In the genomic region with DNA sequence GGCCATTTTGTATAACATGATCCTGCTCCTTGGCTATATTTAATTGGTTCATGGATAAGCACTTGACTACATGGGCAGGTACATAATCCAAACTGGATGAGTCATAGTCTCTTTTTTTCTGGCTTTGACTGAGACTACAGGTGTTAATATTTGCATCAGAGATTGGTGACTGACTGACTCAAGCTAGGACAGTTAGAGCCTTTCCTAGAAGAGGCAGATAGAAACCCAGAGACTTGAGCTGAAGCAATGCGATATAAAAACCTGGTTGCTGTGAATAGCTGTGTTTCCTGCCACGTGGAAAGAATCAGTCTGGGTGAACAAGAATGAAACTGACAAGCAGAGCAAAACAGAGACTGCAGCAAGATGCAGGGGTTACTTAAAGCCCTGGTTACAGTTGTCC, we compare ENCODE assay signal across 8 cellular contexts.
DNase-seq lines count a peak whose midpoint lies in the region; FAIRE-seq and TF ChIP-seq lines count a peak whose summit lies in the region.

No MANE protein-coding gene starts in this region.

- peak; percentile 57 for DNase-seq in activated CD4-positive, alpha-beta T cell treated with anti-CD3 and anti-CD28 coated beads for 48 hours
- DNase-seq in activated CD4-positive, alpha-beta T cell treated with anti-CD3 and anti-CD28 coated beads, Interleukin-2, amount 50 U/mL, for 1 hour = no peak
- no peak for DNase-seq in H54 (ENCODE audit: insufficient read length, low spot score)
- peak; percentile 79 for DNase-seq in small intestine
- no peak for DNase-seq in substantia nigra (lab: John Stamatoyannopoulos, UW)
- no peak for DNase-seq in NCI-H1092 treated with DMSO at 0.1 percent for 48 hours (lab: John Stamatoyannopoulos, UW)
- DNase-seq in adrenal gland = no peak

- WGBS in small intestine, 3 donors = 5 to 27% (median 17%) methylated on average over 2 of the region's 2 CpGs
- 53 to 71% (median 64%) methylated on average over 2 of the region's 2 CpGs for WGBS in adrenal gland, 4 donors

- H3K4me1 ChIP-seq in Loucy (ENCODE audit: insufficient read depth, low read length, poor library complexity, severe bottlenecking) (no peaks in the 10 kb centered on the region), small intestine (ENCODE audit: control insufficient read depth in 2 of 2, insufficient read depth in 1 of 2, low read depth in 1 of 2, low read length in 1 of 2) (no peaks in the 10 kb centered on the region), adrenal gland (replicated peaks in 1 of 2) (no peaks in the 10 kb centered on the region)

- peaks cover 5% of the 10 kb centered on the region; the same call in 1 of the 2 replicates for H3K9me3 ChIP-seq in Loucy (ENCODE audit: insufficient read depth, low read depth, low read length)
- H3K9me3 ChIP-seq in small intestine (ENCODE audit: control insufficient read depth, low read depth) = no peaks in the 10 kb centered on the region
- no peaks in the 10 kb centered on the region for H3K9me3 ChIP-seq in adrenal gland (replicated peaks in 1 of 3)

- H3K36me3 ChIP-seq in Loucy (ENCODE audit: insufficient read depth, low read length) (no peaks in the 10 kb centered on the region), small intestine (ENCODE audit: control insufficient read depth in 2 of 2, insufficient read depth in 2 of 2, low read length in 2 of 2) (no peaks in the 10 kb centered on the region), adrenal gland (replicated peaks in 1 of 2) (no peaks in the 10 kb centered on the region)

- no peak overlapping the region for H3K4me3 ChIP-seq in Loucy (ENCODE audit: low read length, poor library complexity, severe bottlenecking)
- no peak overlapping the region for H3K4me3 ChIP-seq in small intestine (ENCODE audit: low read depth in 1 of 2, low read length in 2 of 2)
- H3K4me3 ChIP-seq in adrenal gland = no peak overlapping the region

- FAIRE-seq in H54 (lab: Jason Lieb, UNC) (peak; percentile 20), small intestine (lab: Jason Lieb, UNC) (no peak)

- no peaks in the 10 kb centered on the region for H4K20me1 ChIP-seq in Loucy (ENCODE audit: insufficient read depth, low read length, poor library complexity, severe bottlenecking)

- no peak overlapping the region for H3K4me2 ChIP-seq in Loucy (ENCODE audit: low read depth, low read length, poor library complexity, severe bottlenecking)

- H3F3A ChIP-seq in Loucy (ENCODE audit: low read depth) = no peaks in the 10 kb centered on the region

- H2AFZ ChIP-seq in Loucy (ENCODE audit: low read length) = 0 out of 2 replicates have a peak overlapping the region, but pooled peaks have one; percentile 22

- no peak overlapping the region for H3K27ac ChIP-seq in small intestine (ENCODE audit: low read depth in 1 of 2, low read length in 1 of 2)
- no peak overlapping the region for H3K27ac ChIP-seq in substantia nigra (ENCODE audit: low read depth, low read length, poor library complexity, severe bottlenecking)
- no peak overlapping the region for H3K27ac ChIP-seq in adrenal gland

- H3K79me2 ChIP-seq in Loucy (ENCODE audit: insufficient read depth, low read length) = no peaks in the 10 kb centered on the region

- no peaks in the 10 kb centered on the region for H3K27me3 ChIP-seq in Loucy (ENCODE audit: insufficient read depth, low read length, poor library complexity, severe bottlenecking)
- no peaks in the 10 kb centered on the region for H3K27me3 ChIP-seq in small intestine (ENCODE audit: control insufficient read depth in 2 of 2, insufficient read depth in 2 of 2, low read length in 2 of 2)
- no peaks in the 10 kb centered on the region for H3K27me3 ChIP-seq in adrenal gland

- H3K9me2 ChIP-seq in Loucy (replicated peaks; ENCODE audit: low read depth, low read length) = no peaks in the 10 kb centered on the region

- H3K9ac ChIP-seq in Loucy (ENCODE audit: low read depth, low read length, poor library complexity, severe bottlenecking) = no peak overlapping the region

- intact Hi-C loops in adrenal gland (cut with DNase I) = no loop called here

- TF ChIP-seq CTCF in Loucy (conservative IDR thresholded peaks at IDR 0.05; ENCODE audit: low read length) = no peak
- no peak for TF ChIP-seq CTCF in adrenal gland (IDR thresholded peaks at IDR 0.05)

- TF ChIP-seq POLR2A in H54 (IDR thresholded peaks at IDR 0.05; ENCODE audit: low read depth, low read length) (no peak), adrenal gland (IDR thresholded peaks at IDR 0.05) (no peak)

Comparison
In these comparisons a context has a peak if more than half of its experiments do, and no peak if none do; other contexts are left out.
1. DNase-seq: peak in activated CD4-positive, alpha-beta T cell treated with anti-CD3 and anti-CD28 coated beads for 48 hours (single experiment) and small intestine (single experiment); none in activated CD4-positive, alpha-beta T cell treated with anti-CD3 and anti-CD28 coated beads, Interleukin-2, amount 50 U/mL, for 1 hour (single experiment), H54 (single experiment), substantia nigra (0 of 49), NCI-H1092 treated with DMSO at 0.1 percent for 48 hours (single experiment) and adrenal gland (0 of 7).